1 cellular context compared by ENCODE assay signal in genomic region chr1:205639567-205639966, GRCh38.
TF ChIP-seq lines count a peak whose summit lies in the region.

No MANE protein-coding gene starts in this region.

TF ChIP-seq in HepG2, 621 proteins besides CTCF, POLR2A, EP300 and RAD21 (continued from another document and continues in another):
- TF ChIP-seq HNF4G (IDR thresholded peaks at IDR 0.05; ENCODE audit: borderline replicate concordance, low read depth, low read length) (peak; percentile 47; the same call in 1 of the 2 replicates), HNF4G (CRISPR knock-in tag; IDR thresholded peaks at IDR 0.05; ENCODE audit: borderline replicate concordance, low read depth) (no peak), SRY (CRISPR knock-in tag; IDR thresholded peaks at IDR 0.05) (no peak), DMTF1 (CRISPR knock-in tag; IDR thresholded peaks at IDR 0.05) (no peak), CEBPB (IDR thresholded peaks at IDR 0.05; ENCODE audit: borderline replicate concordance, low read depth, low read length) (peak; percentile 66), SOX13 (IDR thresholded peaks at IDR 0.05) (no peak), SOX13 (CRISPR knock-in tag; conservative IDR thresholded peaks at IDR 0.05 in 1 of 2, IDR thresholded peaks at IDR 0.05 in 1 of 2) (peak in 1 of 2 experiments; percentile 54; a peak in 2 of 4 replicates), THYN1 (CRISPR knock-in tag; IDR thresholded peaks at IDR 0.05; ENCODE audit: borderline replicate concordance, low read depth) (no peak), TARDBP (CRISPR knock-in tag; IDR thresholded peaks at IDR 0.05) (no peak), HNRNPH1 (optimal IDR thresholded peaks at IDR 0.05; ENCODE audit: low read depth, low read length) (no peak), BCL6 (CRISPR knock-in tag; IDR thresholded peaks at IDR 0.05) (peak; percentile 84), ZNF773 (CRISPR knock-in tag; IDR thresholded peaks at IDR 0.05; ENCODE audit: borderline replicate concordance) (no peak), PHF5A (CRISPR knock-in tag; IDR thresholded peaks at IDR 0.05; ENCODE audit: low read depth, unreplicated experiment) (no peak), ZFX (CRISPR knock-in tag; IDR thresholded peaks at IDR 0.05; ENCODE audit: low read depth) (no peak), ZGPAT (CRISPR knock-in tag; IDR thresholded peaks at IDR 0.05) (peak; percentile 51; the same call in 1 of the 2 replicates), SRSF9 (IDR thresholded peaks at IDR 0.05; ENCODE audit: borderline replicate concordance, insufficient read depth, low read depth, low read length, poor library complexity, severe bottlenecking) (no peak), HDAC2 (CRISPR knock-in tag; IDR thresholded peaks at IDR 0.05) (0 out of 2 replicates have a peak, but pooled peaks have one; percentile 23), TBL1XR1 (IDR thresholded peaks at IDR 0.05; ENCODE audit: borderline replicate concordance, low read length, partially characterized antibody) (peak; percentile 89), MAFF (IDR thresholded peaks at IDR 0.05; ENCODE audit: low read depth, low read length) (no peak), FOXP1 (IDR thresholded peaks at IDR 0.05) (no peak), FOXP1 (CRISPR knock-in tag; IDR thresholded peaks at IDR 0.05) (peak; percentile 57; the same call in 1 of the 2 replicates), ZNF235 (CRISPR knock-in tag; IDR thresholded peaks at IDR 0.05; ENCODE audit: borderline replicate concordance) (no peak), NFIB (CRISPR knock-in tag; IDR thresholded peaks at IDR 0.05; ENCODE audit: borderline replicate concordance) (no peak), ZBTB38 (CRISPR knock-in tag; IDR thresholded peaks at IDR 0.05) (no peak), ZNF296 (CRISPR knock-in tag; conservative IDR thresholded peaks at IDR 0.05) (no peak), SMAD3 (CRISPR knock-in tag; IDR thresholded peaks at IDR 0.05) (no peak), GFI1 (CRISPR knock-in tag; IDR thresholded peaks at IDR 0.05; ENCODE audit: borderline replicate concordance) (0 out of 2 replicates have a peak, but pooled peaks have one; percentile 66), NR2F1 (CRISPR knock-in tag; IDR thresholded peaks at IDR 0.05) (peak in 1 of 2 experiments; percentile 52; a peak in 2 of 4 replicates), SIN3B (IDR thresholded peaks at IDR 0.05; ENCODE audit: low read length) (no peak), ZNF687 (CRISPR knock-in tag; IDR thresholded peaks at IDR 0.05) (no peak), NR2F2 (IDR thresholded peaks at IDR 0.05; ENCODE audit: borderline replicate concordance, low read depth) (peak; percentile 60; the same call in 1 of the 2 replicates), CREM (IDR thresholded peaks at IDR 0.05) (peak; percentile 21; the same call in 1 of the 2 replicates), CREM (CRISPR knock-in tag; IDR thresholded peaks at IDR 0.05) (no peak), ZNF768 (CRISPR knock-in tag; IDR thresholded peaks at IDR 0.05) (no peak), KLF11 (CRISPR knock-in tag; IDR thresholded peaks at IDR 0.05) (no peak), MAFG (CRISPR knock-in tag; IDR thresholded peaks at IDR 0.05) (no peak), FOXJ3 (CRISPR knock-in tag; IDR thresholded peaks at IDR 0.05; ENCODE audit: borderline replicate concordance) (no peak), ZNF260 (CRISPR knock-in tag; IDR thresholded peaks at IDR 0.05; ENCODE audit: borderline replicate concordance, low read depth) (no peak), SALL1 (CRISPR knock-in tag; IDR thresholded peaks at IDR 0.05) (peak; percentile 31; the same call in 1 of the 2 replicates)
- TF ChIP-seq, protein P1, sequence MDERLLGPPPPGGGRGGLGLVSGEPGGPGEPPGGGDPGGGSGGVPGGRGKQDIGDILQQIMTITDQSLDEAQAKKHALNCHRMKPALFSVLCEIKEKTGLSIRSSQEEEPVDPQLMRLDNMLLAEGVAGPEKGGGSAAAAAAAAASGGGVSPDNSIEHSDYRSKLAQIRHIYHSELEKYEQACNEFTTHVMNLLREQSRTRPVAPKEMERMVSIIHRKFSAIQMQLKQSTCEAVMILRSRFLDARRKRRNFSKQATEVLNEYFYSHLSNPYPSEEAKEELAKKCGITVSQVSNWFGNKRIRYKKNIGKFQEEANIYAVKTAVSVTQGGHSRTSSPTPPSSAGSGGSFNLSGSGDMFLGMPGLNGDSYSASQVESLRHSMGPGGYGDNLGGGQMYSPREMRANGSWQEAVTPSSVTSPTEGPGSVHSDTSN (CRISPR knock-in tag; IDR thresholded peaks at IDR 0.05) = peak; percentile 6; the same call in 1 of the 2 replicates
- TF ChIP-seq, protein P2, sequence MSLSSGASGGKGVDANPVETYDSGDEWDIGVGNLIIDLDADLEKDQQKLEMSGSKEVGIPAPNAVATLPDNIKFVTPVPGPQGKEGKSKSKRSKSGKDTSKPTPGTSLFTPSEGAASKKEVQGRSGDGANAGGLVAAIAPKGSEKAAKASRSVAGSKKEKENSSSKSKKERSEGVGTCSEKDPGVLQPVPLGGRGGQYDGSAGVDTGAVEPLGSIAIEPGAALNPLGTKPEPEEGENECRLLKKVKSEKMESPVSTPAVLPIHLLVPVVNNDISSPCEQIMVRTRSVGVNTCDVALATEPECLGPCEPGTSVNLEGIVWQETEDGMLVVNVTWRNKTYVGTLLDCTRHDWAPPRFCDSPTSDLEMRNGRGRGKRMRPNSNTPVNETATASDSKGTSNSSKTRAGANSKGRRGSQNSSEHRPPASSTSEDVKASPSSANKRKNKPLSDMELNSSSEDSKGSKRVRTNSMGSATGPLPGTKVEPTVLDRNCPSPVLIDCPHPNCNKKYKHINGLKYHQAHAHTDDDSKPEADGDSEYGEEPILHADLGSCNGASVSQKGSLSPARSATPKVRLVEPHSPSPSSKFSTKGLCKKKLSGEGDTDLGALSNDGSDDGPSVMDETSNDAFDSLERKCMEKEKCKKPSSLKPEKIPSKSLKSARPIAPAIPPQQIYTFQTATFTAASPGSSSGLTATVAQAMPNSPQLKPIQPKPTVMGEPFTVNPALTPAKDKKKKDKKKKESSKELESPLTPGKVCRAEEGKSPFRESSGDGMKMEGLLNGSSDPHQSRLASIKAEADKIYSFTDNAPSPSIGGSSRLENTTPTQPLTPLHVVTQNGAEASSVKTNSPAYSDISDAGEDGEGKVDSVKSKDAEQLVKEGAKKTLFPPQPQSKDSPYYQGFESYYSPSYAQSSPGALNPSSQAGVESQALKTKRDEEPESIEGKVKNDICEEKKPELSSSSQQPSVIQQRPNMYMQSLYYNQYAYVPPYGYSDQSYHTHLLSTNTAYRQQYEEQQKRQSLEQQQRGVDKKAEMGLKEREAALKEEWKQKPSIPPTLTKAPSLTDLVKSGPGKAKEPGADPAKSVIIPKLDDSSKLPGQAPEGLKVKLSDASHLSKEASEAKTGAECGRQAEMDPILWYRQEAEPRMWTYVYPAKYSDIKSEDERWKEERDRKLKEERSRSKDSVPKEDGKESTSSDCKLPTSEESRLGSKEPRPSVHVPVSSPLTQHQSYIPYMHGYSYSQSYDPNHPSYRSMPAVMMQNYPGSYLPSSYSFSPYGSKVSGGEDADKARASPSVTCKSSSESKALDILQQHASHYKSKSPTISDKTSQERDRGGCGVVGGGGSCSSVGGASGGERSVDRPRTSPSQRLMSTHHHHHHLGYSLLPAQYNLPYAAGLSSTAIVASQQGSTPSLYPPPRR (CRISPR knock-in tag; IDR thresholded peaks at IDR 0.05; ENCODE audit: borderline replicate concordance) = 0 out of 2 replicates have a peak, but pooled peaks have one; percentile 47
- TF ChIP-seq, protein P3, sequence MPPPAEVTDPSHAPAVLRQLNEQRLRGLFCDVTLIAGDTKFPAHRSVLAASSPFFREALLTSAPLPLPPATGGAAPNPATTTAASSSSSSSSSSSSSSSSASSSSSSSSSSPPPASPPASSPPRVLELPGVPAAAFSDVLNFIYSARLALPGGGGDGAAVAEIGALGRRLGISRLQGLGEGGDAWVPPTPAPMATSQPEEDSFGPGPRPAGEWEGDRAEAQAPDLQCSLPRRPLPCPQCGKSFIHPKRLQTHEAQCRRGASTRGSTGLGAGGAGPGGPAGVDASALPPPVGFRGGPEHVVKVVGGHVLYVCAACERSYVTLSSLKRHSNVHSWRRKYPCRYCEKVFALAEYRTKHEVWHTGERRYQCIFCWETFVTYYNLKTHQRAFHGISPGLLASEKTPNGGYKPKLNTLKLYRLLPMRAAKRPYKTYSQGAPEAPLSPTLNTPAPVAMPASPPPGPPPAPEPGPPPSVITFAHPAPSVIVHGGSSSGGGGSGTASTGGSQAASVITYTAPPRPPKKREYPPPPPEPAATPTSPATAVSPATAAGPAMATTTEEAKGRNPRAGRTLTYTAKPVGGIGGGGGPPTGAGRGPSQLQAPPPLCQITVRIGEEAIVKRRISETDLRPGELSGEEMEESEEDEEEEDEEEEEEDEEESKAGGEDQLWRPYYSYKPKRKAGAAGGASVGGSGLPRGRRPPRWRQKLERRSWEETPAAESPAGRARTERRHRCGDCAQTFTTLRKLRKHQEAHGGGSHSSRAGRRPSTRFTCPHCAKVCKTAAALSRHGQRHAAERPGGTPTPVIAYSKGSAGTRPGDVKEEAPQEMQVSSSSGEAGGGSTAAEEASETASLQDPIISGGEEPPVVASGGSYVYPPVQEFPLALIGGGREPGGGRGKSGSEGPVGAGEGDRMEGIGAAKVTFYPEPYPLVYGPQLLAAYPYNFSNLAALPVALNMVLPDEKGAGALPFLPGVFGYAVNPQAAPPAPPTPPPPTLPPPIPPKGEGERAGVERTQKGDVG (CRISPR knock-in tag; IDR thresholded peaks at IDR 0.05; ENCODE audit: borderline replicate concordance) = no peak
- TF ChIP-seq, protein P4, sequence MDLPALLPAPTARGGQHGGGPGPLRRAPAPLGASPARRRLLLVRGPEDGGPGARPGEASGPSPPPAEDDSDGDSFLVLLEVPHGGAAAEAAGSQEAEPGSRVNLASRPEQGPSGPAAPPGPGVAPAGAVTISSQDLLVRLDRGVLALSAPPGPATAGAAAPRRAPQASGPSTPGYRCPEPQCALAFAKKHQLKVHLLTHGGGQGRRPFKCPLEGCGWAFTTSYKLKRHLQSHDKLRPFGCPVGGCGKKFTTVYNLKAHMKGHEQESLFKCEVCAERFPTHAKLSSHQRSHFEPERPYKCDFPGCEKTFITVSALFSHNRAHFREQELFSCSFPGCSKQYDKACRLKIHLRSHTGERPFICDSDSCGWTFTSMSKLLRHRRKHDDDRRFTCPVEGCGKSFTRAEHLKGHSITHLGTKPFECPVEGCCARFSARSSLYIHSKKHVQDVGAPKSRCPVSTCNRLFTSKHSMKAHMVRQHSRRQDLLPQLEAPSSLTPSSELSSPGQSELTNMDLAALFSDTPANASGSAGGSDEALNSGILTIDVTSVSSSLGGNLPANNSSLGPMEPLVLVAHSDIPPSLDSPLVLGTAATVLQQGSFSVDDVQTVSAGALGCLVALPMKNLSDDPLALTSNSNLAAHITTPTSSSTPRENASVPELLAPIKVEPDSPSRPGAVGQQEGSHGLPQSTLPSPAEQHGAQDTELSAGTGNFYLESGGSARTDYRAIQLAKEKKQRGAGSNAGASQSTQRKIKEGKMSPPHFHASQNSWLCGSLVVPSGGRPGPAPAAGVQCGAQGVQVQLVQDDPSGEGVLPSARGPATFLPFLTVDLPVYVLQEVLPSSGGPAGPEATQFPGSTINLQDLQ (CRISPR knock-in tag; IDR thresholded peaks at IDR 0.05) = no peak
